In genomic region chr5:143850050-143850713, GRCh38 we compare ENCODE assay signal across 16 cellular contexts. TPM values are rescaled to one million over a fixed set of nuclear protein-coding genes. Genes with fewer than 3 reads are reported as not detected.
DNase-seq lines count a peak whose midpoint lies in the region; ATAC-seq and TF ChIP-seq lines count a peak whose summit lies in the region.
"Had no signal": no experiment of that assay in that cellular context is flagged by ENCODE, and none has a peak within 500 bp of the region (broad histone marks: within the 10 kb centered on the region; RNA-seq: fewer than 3 reads in every experiment).

No MANE protein-coding gene starts in this region.

- BruUV-seq in OCI-LY7 (replicated peaks; lab: Mats Ljungman, UMichigan) = no TSS peak

- H3K27ac ChIP-seq in OCI-LY7 (ENCODE audit: low read depth, low read length, poor library complexity, severe bottlenecking) (no peak overlapping the region), coronary artery (no peak overlapping the region), neural progenitor cell (no peak overlapping the region)
- H3K27ac ChIP-seq: heart left ventricle, psoas muscle, transverse colon had no signal

- H3F3A ChIP-seq in neural progenitor cell (ENCODE audit: low read depth) = no peaks in the 10 kb centered on the region

- peak; percentile 42 for DNase-seq in AG10803 (ENCODE audit: low read depth)
- DNase-seq in OCI-LY7 (ENCODE audit: low spot score) = no peak
- DNase-seq in coronary artery (ENCODE audit: low spot score) = no peak
- no peak for DNase-seq in neural progenitor cell (ENCODE audit: low spot score)
- DNase-seq in activated CD4-positive, alpha-beta T cell treated with anti-CD3 and anti-CD28 coated beads, Interleukin-2, amount 50 U/mL, for 1 hour = no peak
- DNase-seq in epidermal melanocyte (ENCODE audit: insufficient read length, low spot score) = no peak
- DNase-seq: activated CD4-positive, CD25-positive, alpha-beta regulatory T cell; activated naive CD4-positive, alpha-beta T cell treated with anti-CD3 and anti-CD28 coated beads, Interleukin-2, amount 10 ng/mL, durations not matched to agents 7 days and 5 days; heart left ventricle; mammary epithelial cell; NCI-H1694 treated with DMSO at 0.1 percent for 48 hours; psoas muscle; transverse colon had no signal

- peaks cover 5% of the 10 kb centered on the region for H3K9me3 Mint-ChIP-seq in neural progenitor cell

- H3K27ac Mint-ChIP-seq in neural progenitor cell = no peak overlapping the region
- H3K27ac Mint-ChIP-seq: activated naive CD4-positive, alpha-beta T cell treated with anti-CD3 and anti-CD28 coated beads, Interleukin-2, amount 10 ng/mL, durations not matched to agents 7 days and 5 days had no signal

- no peak overlapping the region for H3K9ac ChIP-seq in neural progenitor cell

- H3K27me3 ChIP-seq in neural progenitor cell = no peaks in the 10 kb centered on the region
- H3K27me3 ChIP-seq: heart left ventricle, transverse colon had no signal

- H3K36me3 ChIP-seq in OCI-LY7 (ENCODE audit: insufficient read depth, low read length) (no peaks in the 10 kb centered on the region), neural progenitor cell (no peaks in the 10 kb centered on the region)
- H3K36me3 ChIP-seq: heart left ventricle, transverse colon had no signal

- H4K20me1 ChIP-seq in OCI-LY7 (ENCODE audit: insufficient read depth, low read length) (no peaks in the 10 kb centered on the region), neural progenitor cell (ENCODE audit: low read depth) (no peaks in the 10 kb centered on the region)

- H3K4me3 Mint-ChIP-seq in neural progenitor cell = no peak overlapping the region
- H3K4me3 Mint-ChIP-seq: activated naive CD4-positive, alpha-beta T cell treated with anti-CD3 and anti-CD28 coated beads, Interleukin-2, amount 10 ng/mL, durations not matched to agents 7 days and 5 days had no signal

- H3K9me3 ChIP-seq in OCI-LY7 (ENCODE audit: low read length) = no peaks in the 10 kb centered on the region
- no peaks in the 10 kb centered on the region for H3K9me3 ChIP-seq in neural progenitor cell (ENCODE audit: low read depth)
- H3K9me3 ChIP-seq: psoas muscle, transverse colon had no signal

- H3K9me2 ChIP-seq in OCI-LY7 (ENCODE audit: insufficient read depth, low read length) = no peaks in the 10 kb centered on the region

- H3K4me2 ChIP-seq in OCI-LY7 (ENCODE audit: low read length) (peak overlapping the region; percentile 37), neural progenitor cell (no peak overlapping the region)

- H3K4me1 ChIP-seq in OCI-LY7 (ENCODE audit: insufficient read depth, low read length, poor library complexity, severe bottlenecking) (no peaks in the 10 kb centered on the region), neural progenitor cell (no peaks in the 10 kb centered on the region)
- H3K4me1 ChIP-seq: psoas muscle, transverse colon had no signal

- ATAC-seq in GM18870 (IDR thresholded peaks at IDR 0.05; ENCODE audit: unreplicated experiment) (peak; percentile 78), HG02759 (IDR thresholded peaks at IDR 0.05; ENCODE audit: unreplicated experiment) (peak; percentile 90)
- ATAC-seq: heart left ventricle, psoas muscle had no signal

- intact Hi-C loops in OCI-LY7 (cut with micrococcal nuclease; ENCODE audit: unreplicated experiment) = no loop called here

- POLR2A ChIA-PET in OCI-LY7 (lab: Charles Lee) = interaction anchor here (0.6 kb wide), 1 partner anchor 445 kb away, joined by 4 read pairs; no protein-coding TSS in a partner anchor

- TF ChIP-seq CTCF in AG10803 (conservative IDR thresholded peaks at IDR 0.05; ENCODE audit: low read length) = no peak
- TF ChIP-seq CTCF in OCI-LY7 (conservative IDR thresholded peaks at IDR 0.05; ENCODE audit: low read length) = no peak
- TF ChIP-seq CTCF in coronary artery (IDR thresholded peaks at IDR 0.05) = no peak
- TF ChIP-seq CTCF in neural progenitor cell (IDR thresholded peaks at IDR 0.05) = no peak

- H3K36me3 Mint-ChIP-seq in neural progenitor cell = no peaks in the 10 kb centered on the region
- H3K36me3 Mint-ChIP-seq: activated naive CD4-positive, alpha-beta T cell treated with anti-CD3 and anti-CD28 coated beads, Interleukin-2, amount 10 ng/mL, durations not matched to agents 7 days and 5 days had no signal

- H3K79me2 ChIP-seq in OCI-LY7 (ENCODE audit: insufficient read depth, low read depth, low read length) = no peaks in the 10 kb centered on the region
- no peaks in the 10 kb centered on the region for H3K79me2 ChIP-seq in neural progenitor cell (ENCODE audit: low read depth)

- no peaks in the 10 kb centered on the region for H3K4me1 Mint-ChIP-seq in neural progenitor cell
- H3K4me1 Mint-ChIP-seq: activated naive CD4-positive, alpha-beta T cell treated with anti-CD3 and anti-CD28 coated beads, Interleukin-2, amount 10 ng/mL, durations not matched to agents 7 days and 5 days had no signal

- H3K4me3 ChIP-seq in AG10803 (ENCODE audit: low read length) = no peak overlapping the region
- peak overlapping the region; percentile 18 for H3K4me3 ChIP-seq in OCI-LY7 (ENCODE audit: low read depth, low read length, poor library complexity, severe bottlenecking)
- no peak overlapping the region for H3K4me3 ChIP-seq in coronary artery
- H3K4me3 ChIP-seq in neural progenitor cell = no peak overlapping the region
- H3K4me3 ChIP-seq: psoas muscle, transverse colon had no signal

- CTCF ChIA-PET in OCI-LY7 (lab: Charles Lee; ENCODE audit: unreplicated experiment) = no interaction called here

- H2AFZ ChIP-seq in OCI-LY7 (ENCODE audit: low read length) (peak overlapping the region; percentile 34; the same call in 1 of the 2 replicates), neural progenitor cell (replicated peaks) (no peak overlapping the region)

- no peaks in the 10 kb centered on the region for H3K27me3 Mint-ChIP-seq in neural progenitor cell (ENCODE audit: insufficient read depth, low read depth)
- H3K27me3 Mint-ChIP-seq: activated naive CD4-positive, alpha-beta T cell treated with anti-CD3 and anti-CD28 coated beads, Interleukin-2, amount 10 ng/mL, durations not matched to agents 7 days and 5 days had no signal

RNA-seq across cellular contexts. Expression of gene HMHB1, which starts 38.2 kb away (rescaled TPM):
- not detected in 2 replicates for total RNA-seq in OCI-LY7 (2014; rRNA removed; shearing (Covaris generic))
- total RNA-seq in OCI-LY7 (2022) (not detected in 2 replicates), neural progenitor cell (ENCODE audit: low replicate concordance) (not detected in 2 replicates)
- total RNA-seq: H4, heart left ventricle, mammary epithelial cell, psoas muscle, transverse colon had no signal
